In genomic region chr4:8832130-8832930, GRCh38 we compare ENCODE assay signal across 19 cellular contexts. TPM values are rescaled to one million over a fixed set of nuclear protein-coding genes. Genes with fewer than 3 reads are reported as not detected.
DNase-seq lines count a peak whose midpoint lies in the region; ATAC-seq, FAIRE-seq and TF ChIP-seq lines count a peak whose summit lies in the region.
"Had no signal": no experiment of that assay in that cellular context is flagged by ENCODE, and none has a peak within 500 bp of the region (broad histone marks: within the 10 kb centered on the region; RNA-seq: fewer than 3 reads in every experiment).

No MANE protein-coding gene starts in this region.

- no peak for FAIRE-seq in HepG2 (lab: Jason Lieb, UNC)
- FAIRE-seq: G401.6, GM12891, RCC 7860 had no signal

- H2AFZ ChIP-seq in HepG2 (ENCODE audit: low read length), result no peak overlapping the region
- H2AFZ ChIP-seq: GM23338 had no signal

- H3K27me3 ChIP-seq in heart right ventricle (peaks cover 0 to 48% (median 33%) of the 10 kb centered on the region in 7 donors), RWPE2 (ENCODE audit: insufficient read depth, poor library complexity, severe bottlenecking) (peaks cover 20% of the 10 kb centered on the region), HepG2 (ENCODE audit: control insufficient read depth in 1 of 2, insufficient read depth in 2 of 2, low read length in 2 of 2) (peaks cover 8 to 39% of the 10 kb centered on the region in 2 experiments; a peak in 4 of 5 replicates), upper lobe of right lung (peaks cover 5% of the 10 kb centered on the region)

- peaks cover 0 to 13% (median 4%) of the 10 kb centered on the region in 11 donors for H3K9me3 ChIP-seq in heart right ventricle
- H3K9me3 ChIP-seq in RWPE2 (ENCODE audit: severe bottlenecking), result no peaks in the 10 kb centered on the region
- no peaks in the 10 kb centered on the region for H3K9me3 ChIP-seq in HepG2 (ENCODE audit: low read length)
- peaks cover 5% of the 10 kb centered on the region for H3K9me3 ChIP-seq in upper lobe of right lung

- in situ Hi-C loops in HepG2 (cut with HindIII; ENCODE audit: extremely low pct_ligation_motif_present, low pct_unique_long_range_greater_than_20kb), result no loop called here

- no peaks in the 10 kb centered on the region for H4K20me1 ChIP-seq in HepG2 (ENCODE audit: insufficient read depth, low read length)

- H3K4me1 ChIP-seq in heart right ventricle, result no peaks in the 10 kb centered on the region
- H3K4me1 ChIP-seq in RWPE2 (ENCODE audit: insufficient read depth, poor library complexity, severe bottlenecking), result no peaks in the 10 kb centered on the region
- H3K4me1 ChIP-seq in HepG2 (ENCODE audit: insufficient read depth, low read length), result no peaks in the 10 kb centered on the region
- no peaks in the 10 kb centered on the region for H3K4me1 ChIP-seq in upper lobe of right lung

- CTCF ChIA-PET in HepG2 (lab: Yijun Ruan, JAX; ENCODE audit: low intra/inter-chr PET ratio, low total read pairs), result no interaction called here

- no peak overlapping the region for H3K4me2 ChIP-seq in HepG2 (ENCODE audit: low read depth, low read length)
- H3K4me2 ChIP-seq: GM23338 had no signal

- no peaks in the 10 kb centered on the region for H3K79me2 ChIP-seq in HepG2 (ENCODE audit: insufficient read depth, low read length)

- 56 to 57% methylated on average over 18 of the region's 18 CpGs for WGBS in heart right ventricle, 2 donors
- WGBS in HepG2 (ENCODE audit: low lambda C conversion rate), result 45% methylated on average over 11 of the region's 18 CpGs

- H3K9ac ChIP-seq in HepG2 (ENCODE audit: insufficient read depth, low read depth, low read length), result no peak overlapping the region

- POLR2A ChIA-PET in HepG2 (lab: Yijun Ruan, JAX), result no interaction called here

- no peak overlapping the region for H3K4me3 ChIP-seq in heart right ventricle
- H3K4me3 ChIP-seq in RWPE2 (ENCODE audit: severe bottlenecking), result no peak overlapping the region
- H3K4me3 ChIP-seq in HepG2 (replicated peaks in 1 of 3; ENCODE audit: insufficient read depth in 1 of 3, low read depth in 2 of 3, low read length in 3 of 3), result no peak overlapping the region
- no peak overlapping the region for H3K4me3 ChIP-seq in upper lobe of right lung
- H3K4me3 ChIP-seq: GM23338 had no signal

- TF ChIP-seq POLR2A in HepG2 (IDR thresholded peaks at IDR 0.05; ENCODE audit: insufficient read depth in 1 of 2, low read depth in 2 of 2, low read length in 2 of 2), result no peak

- DNase-seq in cardiac septum (ENCODE audit: low spot score), result peak; percentile 55
- no peak for DNase-seq in heart right ventricle
- peak; percentile 30 for DNase-seq in RWPE2 (ENCODE audit: low spot score)
- DNase-seq in HepG2 (ENCODE audit: low spot score), result no peak
- DNase-seq in upper lobe of right lung, result peak; percentile 43
- DNase-seq in NCI-H345 (lab: John Stamatoyannopoulos, UW), result no peak
- DNase-seq: activated CD4-positive, alpha-beta memory T cell treated with anti-CD3 and anti-CD28 coated beads for 36 hours; mesenchymal stem cell; NCI-H1694; NCI-H774 had no signal

- BruUV-seq in HepG2 (replicated peaks; lab: Mats Ljungman, UMichigan), result no TSS peak

- no peak for TF ChIP-seq RAD21 in HepG2 (CRISPR knock-in tag; IDR thresholded peaks at IDR 0.05)

- intact Hi-C loops in cardiac septum (cut with DNase I) (no loop called here), heart right ventricle (cut with DNase I) (no loop called here), HepG2 (cut with micrococcal nuclease; ENCODE audit: unreplicated experiment) (no loop called here), upper lobe of right lung (cut with DNase I) (no loop called here)

- no peak overlapping the region for H3K27ac ChIP-seq in heart right ventricle
- H3K27ac ChIP-seq in RWPE2 (ENCODE audit: poor library complexity, severe bottlenecking), result no peak overlapping the region
- H3K27ac ChIP-seq in HepG2 (ENCODE audit: extremely low read length, insufficient read depth, low read length), result no peak overlapping the region
- H3K27ac ChIP-seq in upper lobe of right lung, result no peak overlapping the region

- no peak for TF ChIP-seq EP300 in HepG2 (IDR thresholded peaks at IDR 0.05; ENCODE audit: low read depth in 2 of 2, low read length in 2 of 2)
- TF ChIP-seq EP300 in HepG2 (CRISPR knock-in tag; IDR thresholded peaks at IDR 0.05; ENCODE audit: borderline replicate concordance), result no peak

- TF ChIP-seq CTCF in heart right ventricle (IDR thresholded peaks at IDR 0.05) (no peak), RWPE2 (IDR thresholded peaks at IDR 0.05; ENCODE audit: poor library complexity, severe bottlenecking) (no peak), HepG2 (CRISPR knock-in tag; IDR thresholded peaks at IDR 0.05) (no peak), upper lobe of right lung (IDR thresholded peaks at IDR 0.05) (no peak)

- H3K36me3 ChIP-seq in heart right ventricle, result no peaks in the 10 kb centered on the region
- H3K36me3 ChIP-seq in RWPE2 (ENCODE audit: low read depth), result no peaks in the 10 kb centered on the region
- no peaks in the 10 kb centered on the region for H3K36me3 ChIP-seq in HepG2 (replicated peaks in 1 of 2; ENCODE audit: control insufficient read depth in 1 of 2, insufficient read depth in 2 of 2, low read length in 2 of 2)
- H3K36me3 ChIP-seq in upper lobe of right lung, result no peaks in the 10 kb centered on the region

- ATAC-seq in heart right ventricle (no peak), RWPE2 (ENCODE audit: low read depth) (no peak), HepG2 (no peak), upper lobe of right lung (no peak), HG02938 (IDR thresholded peaks at IDR 0.05; ENCODE audit: unreplicated experiment) (no peak), HG03439 (IDR thresholded peaks at IDR 0.05; ENCODE audit: unreplicated experiment) (no peak)
- ATAC-seq: activated T-helper 17 cell treated with anti-CD3 and anti-CD28 coated beads, Interleukin-2, amount 50 U/mL, for 72 hours; GM23338 had no signal

TF ChIP-seq in HepG2, 621 proteins besides CTCF, POLR2A, EP300 and RAD21:
- TF ChIP-seq GTF2F1 (IDR thresholded peaks at IDR 0.05; ENCODE audit: low read length), result no peak
- TF ChIP-seq CREB1 (IDR thresholded peaks at IDR 0.05), result peak; percentile 19; the same call in 1 of the 2 replicates
- TF ChIP-seq CREB1 (CRISPR knock-in tag; IDR thresholded peaks at IDR 0.05), result no peak

RNA-seq across cellular contexts. Expression of gene HMX1, which starts 39.3 kb away (rescaled TPM):
- total RNA-seq in cardiac septum, result not detected
- total RNA-seq in heart right ventricle, result under 1 TPM in 1 of 10 donors, not detected in 9; 0.15 TPM
- polyA plus RNA-seq in heart right ventricle, result not detected
- total RNA-seq in HepG2 (2016; rRNA removed; fragmentation: Illumina TruSeq; extraction: Trizol), result not detected in 2 replicates
- total RNA-seq in HepG2 (2016; cell fraction: cytosol; rRNA removed; fragmentation: Illumina TruSeq; extraction: Trizol; ENCODE audit: low read depth), result not detected in 2 replicates
- total RNA-seq in HepG2 (2016; cell fraction: insoluble cytoplasmic fraction; rRNA removed; fragmentation: Illumina TruSeq; extraction: Trizol), result not detected in 2 replicates
- total RNA-seq in HepG2 (2016; cell fraction: membrane; rRNA removed; fragmentation: Illumina TruSeq; extraction: Trizol), result not detected in 2 replicates
- not detected in 2 replicates for total RNA-seq in HepG2 (2016; cell fraction: nucleus; rRNA removed; fragmentation: Illumina TruSeq; extraction: Trizol)
- polyA plus RNA-seq in HepG2 (2011; rRNA removed), result not detected in 2 replicates
- not detected in 2 replicates for polyA plus RNA-seq in HepG2 (2011; cell fraction: cytosol; rRNA removed)
- polyA plus RNA-seq in HepG2 (2011; cell fraction: nucleus; rRNA removed), result not detected in 2 replicates
- polyA plus RNA-seq in HepG2 (2012), result not detected in 2 replicates
- polyA plus RNA-seq in HepG2 (2016; cell fraction: cytosol; fragmentation: Illumina TruSeq; extraction: Trizol; ENCODE audit: low read depth), result not detected in 2 replicates
- polyA plus RNA-seq in HepG2 (2016; cell fraction: insoluble cytoplasmic fraction; fragmentation: Illumina TruSeq; extraction: Trizol; ENCODE audit: low read depth), result not detected in 2 replicates
- polyA plus RNA-seq in HepG2 (2016; cell fraction: membrane; fragmentation: Illumina TruSeq; extraction: Trizol; ENCODE audit: low read depth), result not detected in 2 replicates
- not detected in 2 replicates for polyA plus RNA-seq in HepG2 (2016; cell fraction: nucleus; fragmentation: Illumina TruSeq; extraction: Trizol; ENCODE audit: insufficient read depth, low read depth)
- not detected in 2 replicates for polyA minus RNA-seq in HepG2 (2011; rRNA and poly(A)+ RNA removed; ENCODE audit: low replicate concordance)
- polyA minus RNA-seq in HepG2 (2011; cell fraction: cytosol; rRNA and poly(A)+ RNA removed), result not detected in 2 replicates
- polyA minus RNA-seq in HepG2 (2011; cell fraction: nucleus; rRNA and poly(A)+ RNA removed), result not detected in 2 replicates
- total RNA-seq in upper lobe of right lung, result not detected
- total RNA-seq: activated CD4-positive, alpha-beta memory T cell treated with anti-CD3 and anti-CD28 coated beads for 36 hours; activated T-helper 17 cell treated with anti-CD3 and anti-CD28 coated beads, Interleukin-2, amount 50 U/mL, for 72 hours; HT-29; natural killer cell treated with Interleukin-12 subunit alpha and Interleukin-12 subunit beta and Interleukin-15 and Interleukin-18, amount 100 ng/mL, for 72 hours had no signal
- polyA plus RNA-seq: GM23338 had no signal

Comparison
In these comparisons a context has a peak if more than half of its experiments do, and no peak if none do; other contexts are left out.
1. DNase-seq: peak in cardiac septum (single experiment), RWPE2 (single experiment) and upper lobe of right lung (single experiment); none in heart right ventricle (0 of 2), HepG2 (single experiment) and NCI-H345 (single experiment).